19 cellular contexts compared by ENCODE assay signal in genomic region chr1:23385119-23385621, GRCh38. TPM values are rescaled to one million over a fixed set of nuclear protein-coding genes. Genes with fewer than 3 reads are reported as not detected.
DNase-seq lines count a peak whose midpoint lies in the region; ATAC-seq and TF ChIP-seq lines count a peak whose summit lies in the region.
"Had no signal": no experiment of that assay in that cellular context is flagged by ENCODE, and none has a peak within 500 bp of the region (broad histone marks: within the 10 kb centered on the region; RNA-seq: fewer than 3 reads in every experiment).

No MANE protein-coding gene starts in this region.

- H3K4me3 ChIP-seq in stomach smooth muscle (ENCODE audit: low read length in 2 of 2), result no peak overlapping the region
- H3K4me3 ChIP-seq in gastrocnemius medialis, result no peak overlapping the region
- H3K4me3 ChIP-seq: BLaER1 treated with 17β-estradiol and CSF1 and Interleukin-3, amounts not matched to agents 10 nM and 100 nM; GM12878; spleen had no signal

- TF ChIP-seq POLR2A in gastrocnemius medialis (IDR thresholded peaks at IDR 0.05), result no peak

- H3K9me3 ChIP-seq in stomach smooth muscle (ENCODE audit: control insufficient read depth in 2 of 2, low read length in 2 of 2), result no peaks in the 10 kb centered on the region
- no peaks in the 10 kb centered on the region for H3K9me3 ChIP-seq in gastrocnemius medialis
- H3K9me3 ChIP-seq: spleen had no signal

- peak overlapping the region; percentile 24 for H3K27ac ChIP-seq in stomach smooth muscle (ENCODE audit: low read length)
- H3K27ac ChIP-seq in gastrocnemius medialis, result peak overlapping the region in 2 of 4 donors; percentile 66 to 72
- H3K27ac ChIP-seq: BLaER1 treated with 17β-estradiol and CSF1 and Interleukin-3, amounts not matched to agents 10 nM and 100 nM; parathyroid adenoma had no signal

- no peaks in the 10 kb centered on the region for H3K27me3 ChIP-seq in stomach smooth muscle (ENCODE audit: control insufficient read depth in 1 of 2, insufficient read depth in 2 of 2, low read length in 2 of 2)
- no peaks in the 10 kb centered on the region for H3K27me3 ChIP-seq in gastrocnemius medialis
- H3K27me3 ChIP-seq: BLaER1 treated with 17β-estradiol and CSF1 and Interleukin-3, amounts not matched to agents 10 nM and 100 nM; spleen had no signal

- no peak for ATAC-seq in gastrocnemius medialis
- ATAC-seq: Panc1 had no signal

- intact Hi-C loops in gastrocnemius medialis (cut with DNase I; ENCODE audit: low total_unique reads), result no loop called here

- H3K36me3 ChIP-seq in stomach smooth muscle (ENCODE audit: control insufficient read depth in 2 of 2, insufficient read depth in 2 of 2, low read length in 2 of 2) (peaks cover 24 to 29% of the 10 kb centered on the region in 2 donors), gastrocnemius medialis (peaks cover 0 to 29% of the 10 kb centered on the region in 2 donors)
- H3K36me3 ChIP-seq: BLaER1 treated with 17β-estradiol and CSF1 and Interleukin-3, amounts not matched to agents 10 nM and 100 nM; spleen had no signal

- in situ Hi-C loops in gastrocnemius medialis (cut with MboI; ENCODE audit: low sequenced_read_pairs in 4 of 4), result no loop called here

- no peak overlapping the region for H3K9ac ChIP-seq in stomach smooth muscle (ENCODE audit: low read length in 2 of 2)
- H3K9ac ChIP-seq: BLaER1 treated with 17β-estradiol and CSF1 and Interleukin-3, amounts not matched to agents 10 nM and 100 nM; parathyroid adenoma had no signal

- peaks cover 8% of the 10 kb centered on the region for H3K4me1 ChIP-seq in stomach smooth muscle (ENCODE audit: control insufficient read depth, insufficient read depth, low read length)
- H3K4me1 ChIP-seq in gastrocnemius medialis, result peaks cover 5 to 14% of the 10 kb centered on the region in 2 donors
- H3K4me1 ChIP-seq: parathyroid adenoma had no signal

- no peak for TF ChIP-seq CTCF in gastrocnemius medialis (IDR thresholded peaks at IDR 0.05 in 4 of 5, conservative IDR thresholded peaks at IDR 0.05 in 1 of 5)

- DNase-seq in M059J (ENCODE audit: low read depth), result peak; percentile 69
- peak; percentile 54 for DNase-seq in astrocyte of the hippocampus (ENCODE audit: low read depth, low spot score)
- DNase-seq in left kidney (ENCODE audit: low read depth, low spot score), result peak; percentile 41
- no peak for DNase-seq in foreskin melanocyte
- DNase-seq in NCI-H1436 treated with DMSO at 0.1 percent for 48 hours (lab: John Stamatoyannopoulos, UW), result no peak
- DNase-seq in gastrocnemius medialis, result no peak
- DNase-seq: activated CD4-positive, alpha-beta T cell treated with anti-CD3 and anti-CD28 coated beads, Interleukin-2, amount 10 ng/mL, durations not matched to agents 24 days and 14 days; activated CD8-positive, alpha-beta memory T cell treated with anti-CD3 and anti-CD28 coated beads, Interleukin-2, amount 50 U/mL, for 4 hours; activated naive CD4-positive, alpha-beta T cell; aorta; NCI-H1105 treated with DMSO at 0.1 percent for 48 hours; NCI-H2171; NCI-H774; spleen had no signal

RNA-seq across cellular contexts. Expression of gene ZNF436, which starts 15.5 kb away (rescaled TPM):
- total RNA-seq in M059J (2014; rRNA removed; shearing (Covaris generic)), result 18.3 and 18.6 TPM in 2 replicates
- 1 to 10 TPM; 6.0 to 7.1 (median 6.8) TPM for total RNA-seq in gastrocnemius medialis

RNA-seq across cellular contexts. Expression of gene TCEA3, which starts 39.4 kb away (rescaled TPM):
- 0.07 and 0.30 TPM in 2 replicates for total RNA-seq in M059J (2014; rRNA removed; shearing (Covaris generic))
- 100 to 1,000 TPM; 128 to 242 (median 179) TPM for total RNA-seq in gastrocnemius medialis

RNA-seq across cellular contexts. Expression of gene HNRNPR, which starts 41.1 kb away (rescaled TPM):
- total RNA-seq in M059J (2014; rRNA removed; shearing (Covaris generic)), result 114 and 166 TPM in 2 replicates
- total RNA-seq in gastrocnemius medialis, result 10 to 100 TPM; 36.5 to 56.3 (median 44.5) TPM

Comparison
In these comparisons a context has a peak if more than half of its experiments do, and no peak if none do; other contexts are left out.
1. DNase-seq: peak in M059J (single experiment), astrocyte of the hippocampus (single experiment) and left kidney (single experiment); none in foreskin melanocyte (single experiment), NCI-H1436 treated with DMSO at 0.1 percent for 48 hours (single experiment) and gastrocnemius medialis (0 of 2).
2. RNA of gene TCEA3, which starts 39.4 kb away (total RNA-seq): 128 to 242 TPM in gastrocnemius medialis; 0.07 to 0.30 TPM in M059J; every median in the first group is over 10 times any median in the second.